In genomic region chr6:33029297-33030184, GRCh38 we compare ENCODE assay signal across 8 cellular contexts. TPM values are rescaled to one million over a fixed set of nuclear protein-coding genes. Genes with fewer than 3 reads are reported as not detected.
DNase-seq lines count a peak whose midpoint lies in the region; ATAC-seq, FAIRE-seq and TF ChIP-seq lines count a peak whose summit lies in the region.

No MANE protein-coding gene starts in this region.

- SMC1A ChIA-PET in GM12878 (lab: Charles Lee; ENCODE audit: uncharacterized antibody, unreplicated experiment), result interaction anchor here (0.6 to 10.7 kb wide), 15 partner anchors 8 to 85 kb away, joined by 3 to 176 read pairs (median 5); partner anchors contain the start of genes HLA-DMA, HLA-DPA1 and HLA-DPB1

- no peaks in the 10 kb centered on the region for H3K27me3 ChIP-seq in CD8-positive, alpha-beta T cell (ENCODE audit: insufficient read depth, low read length)
- no peaks in the 10 kb centered on the region for H3K27me3 ChIP-seq in GM12878 (replicated peaks in 1 of 2; ENCODE audit: control insufficient read depth in 2 of 2, insufficient read depth in 2 of 2, low read length in 1 of 2)
- no peaks in the 10 kb centered on the region for H3K27me3 ChIP-seq in muscle layer of duodenum (ENCODE audit: low read depth, low read length)
- H3K27me3 ChIP-seq in ovary, result no peaks in the 10 kb centered on the region
- H3K27me3 ChIP-seq in H7 (ENCODE audit: control insufficient read depth, insufficient read depth, low read length), result peaks cover 2% of the 10 kb centered on the region; the same call in 1 of the 2 replicates

- TF ChIP-seq CTCF in CD8-positive, alpha-beta T cell (IDR thresholded peaks at IDR 0.05), result no peak
- TF ChIP-seq CTCF in GM12878 (IDR thresholded peaks at IDR 0.05 in 2 of 3, conservative IDR thresholded peaks at IDR 0.05 in 1 of 3; ENCODE audit: control insufficient read depth in 2 of 3, extremely low read depth in 1 of 3, insufficient read depth in 1 of 3, low read depth in 3 of 3, low read length in 3 of 3) (peak in 2 of 3 experiments; percentile 4 to 22; a peak in 1 of 6 replicates), ovary (IDR thresholded peaks at IDR 0.05) (no peak)

- peak; percentile 31; the same call in 1 of the 2 replicates for TF ChIP-seq RAD21 in GM12878 (IDR thresholded peaks at IDR 0.05; ENCODE audit: insufficient read depth, low read depth, low read length)

- H3K4me3 Mint-ChIP-seq in CD8-positive, alpha-beta T cell, result no peak overlapping the region

- H3K4me1 Mint-ChIP-seq in CD8-positive, alpha-beta T cell (ENCODE audit: low read depth), result peaks cover 6% of the 10 kb centered on the region

- no peak for DNase-seq in CD8-positive, alpha-beta T cell
- DNase-seq in GM12878 (ENCODE audit: low read depth, low spot score) (peak; percentile 94), ovary (no peak), H7 (no peak), ecto neural progenitor cell (ENCODE audit: low spot score) (no peak)

- peaks cover 5% of the 10 kb centered on the region for H3K27me3 Mint-ChIP-seq in CD8-positive, alpha-beta T cell (ENCODE audit: low read depth)

- peaks cover 3% of the 10 kb centered on the region for H3K9me3 Mint-ChIP-seq in CD8-positive, alpha-beta T cell

- in situ Hi-C loops in GM12878 (cut with MboI), result no loop called here

- under 1% methylated on average over 7 of the region's 7 CpGs for WGBS in GM12878 (ENCODE audit: insufficient coverage, insufficient replicate concordance, low lambda C conversion rate, missing lambda C conversion rate)
- 45 to 52% (median 45%) methylated on average over 7 of the region's 7 CpGs for WGBS in ovary, 3 donors

- POLR2A ChIA-PET in CD8-positive, alpha-beta T cell (lab: Charles Lee), result no interaction called here
- POLR2A ChIA-PET in GM12878 (lab: Charles Lee), result interaction anchor here (0.5 to 10.2 kb wide), 30 partner anchors 7 to 837 kb away, joined by 3 to 330 read pairs (median 6); partner anchors contain the start of genes BRD2, GPSM3, HLA-DMA and HLA-DMB

- FAIRE-seq in GM12878 (lab: Jason Lieb, UNC), result peak; percentile 81

- peak; percentile 83 for TF ChIP-seq POLR2A in GM12878 (IDR thresholded peaks at IDR 0.05; ENCODE audit: low read depth, low read length)
- no peak for TF ChIP-seq POLR2A in ovary (IDR thresholded peaks at IDR 0.05)

- peak overlapping the region; percentile 93 for H3K9ac ChIP-seq in GM12878 (ENCODE audit: control insufficient read depth, insufficient read depth, low read length)

- H3K4me3 ChIP-seq in CD8-positive, alpha-beta T cell (ENCODE audit: low read depth, low read length), result no peak overlapping the region
- H3K4me3 ChIP-seq in GM12878 (peak overlapping the region; percentile 49), muscle layer of duodenum (ENCODE audit: low read depth in 1 of 2, low read length in 2 of 2) (no peak overlapping the region), ovary (no peak overlapping the region), H7 (ENCODE audit: insufficient read depth, low read depth, low read length) (no peak overlapping the region)

- H3K4me1 ChIP-seq in CD8-positive, alpha-beta T cell (ENCODE audit: insufficient read depth, low read length), result no peaks in the 10 kb centered on the region
- peaks cover 36% of the 10 kb centered on the region for H3K4me1 ChIP-seq in GM12878 (ENCODE audit: control insufficient read depth, insufficient read depth, low read length)
- H3K4me1 ChIP-seq in muscle layer of duodenum (ENCODE audit: control insufficient read depth in 1 of 2, insufficient read depth in 2 of 2, low read length in 2 of 2), result no peaks in the 10 kb centered on the region
- H3K4me1 ChIP-seq in ovary (ENCODE audit: insufficient read depth), result no peaks in the 10 kb centered on the region

- H2AFZ ChIP-seq in GM12878 (ENCODE audit: control insufficient read depth, low read depth, low read length), result peak overlapping the region; percentile 75

- H3K9me3 ChIP-seq in CD8-positive, alpha-beta T cell (ENCODE audit: low read length), result no peaks in the 10 kb centered on the region
- H3K9me3 ChIP-seq in GM12878 (replicated peaks; ENCODE audit: control insufficient read depth, insufficient read depth, low read length), result peaks cover 3% of the 10 kb centered on the region
- H3K9me3 ChIP-seq in muscle layer of duodenum (ENCODE audit: control insufficient read depth in 1 of 2, low read length in 2 of 2), result no peaks in the 10 kb centered on the region
- no peaks in the 10 kb centered on the region for H3K9me3 ChIP-seq in ovary

- no peaks in the 10 kb centered on the region for H3K79me2 ChIP-seq in GM12878 (ENCODE audit: control insufficient read depth, insufficient read depth, low read length)

- H3K4me2 ChIP-seq in GM12878 (ENCODE audit: control insufficient read depth, insufficient read depth), result peak overlapping the region; percentile 99

- H4K20me1 ChIP-seq in GM12878 (ENCODE audit: control insufficient read depth, insufficient read depth), result no peaks in the 10 kb centered on the region

- intact Hi-C loops in CD8-positive, alpha-beta T cell (cut with DNase I, micrococcal nuclease), result no loop called here
- intact Hi-C loops in GM12878 (cut with micrococcal nuclease; ENCODE audit: unreplicated experiment) (loop anchor here (2.0 kb wide), 1 partner anchor 59 kb away; no protein-coding TSS in a partner anchor), ovary (cut with DNase I) (no loop called here)

- TSS peak; percentile 96 for BruUV-seq in GM12878 (replicated peaks; lab: Mats Ljungman, UMichigan)

- ATAC-seq in CD8-positive, alpha-beta T cell, result peak; percentile 83
- ATAC-seq in GM19328 (IDR thresholded peaks at IDR 0.05; ENCODE audit: unreplicated experiment) (peak; percentile 58), HG03280 (IDR thresholded peaks at IDR 0.05; ENCODE audit: unreplicated experiment) (peak; percentile 71), GM12878 (peak; percentile 89)

- no peaks in the 10 kb centered on the region for H3K36me3 ChIP-seq in CD8-positive, alpha-beta T cell (ENCODE audit: insufficient read depth, low read length)
- H3K36me3 ChIP-seq in GM12878 (ENCODE audit: control insufficient read depth in 2 of 2, insufficient read depth in 2 of 2, low read length in 1 of 2) (no peaks in the 10 kb centered on the region), muscle layer of duodenum (ENCODE audit: control insufficient read depth in 1 of 2, insufficient read depth in 2 of 2, low read length in 2 of 2) (no peaks in the 10 kb centered on the region), ovary (no peaks in the 10 kb centered on the region), H7 (replicated peaks; ENCODE audit: control insufficient read depth, insufficient read depth, low read length) (no peaks in the 10 kb centered on the region)

- peak; percentile 86 to 88 for TF ChIP-seq EP300 in GM12878 (IDR thresholded peaks at IDR 0.05; ENCODE audit: borderline replicate concordance in 1 of 2, control insufficient read depth in 1 of 2, low read depth in 2 of 2, low read length in 2 of 2)
- TF ChIP-seq EP300 in ovary (IDR thresholded peaks at IDR 0.05), result no peak

- RAD21 ChIA-PET in GM12878 (lab: Charles Lee; ENCODE audit: unreplicated experiment), result interaction anchor here (0.5 to 10.1 kb wide), 21 partner anchors 13 to 754 kb away, joined by 3 to 172 read pairs (median 6); partner anchors contain the start of genes BRD2, HLA-DMA, HLA-DPA1 and HLA-DPB1

- CTCF ChIA-PET in CD8-positive, alpha-beta T cell (lab: Charles Lee), result interaction anchor here (1.0 to 2.1 kb wide), 4 partner anchors 10 to 45 kb away, joined by 3 to 9 read pairs (median 4); no protein-coding TSS in a partner anchor
- CTCF ChIA-PET in GM12878 (lab: Yijun Ruan, JAX), result interaction anchor here (0.7 to 10.4 kb wide), 16 partner anchors 12 to 219 kb away, joined by 3 to 165 read pairs (median 4); partner anchors contain the start of genes HLA-DMA, HLA-DOA, HLA-DPA1 and HLA-DPB1

- H3K27ac Mint-ChIP-seq in CD8-positive, alpha-beta T cell, result peak overlapping the region; percentile 81

- H3K27ac ChIP-seq in CD8-positive, alpha-beta T cell (ENCODE audit: low read depth, low read length), result no peak overlapping the region
- H3K27ac ChIP-seq in GM12878 (ENCODE audit: control insufficient read depth, insufficient read depth) (peak overlapping the region; percentile 100), muscle layer of duodenum (ENCODE audit: low read length) (peak overlapping the region; percentile 83), ovary (no peak overlapping the region)

- H3K36me3 Mint-ChIP-seq in CD8-positive, alpha-beta T cell, result no peaks in the 10 kb centered on the region

RNA-seq across cellular contexts. Expression of gene HLA-DOA, which starts 20.1 kb away (rescaled TPM):
- 10 to 100 TPM; 16.2 to 18.5 TPM for total RNA-seq in CD8-positive, alpha-beta T cell
- 47.7 and 47.9 TPM in 2 replicates for total RNA-seq in GM12878 (2013; cell fraction: nucleolus; rRNA removed)
- 99.2 and 108 TPM in 2 replicates for total RNA-seq in GM12878 (2014; rRNA removed)
- total RNA-seq in GM12878 (2014; rRNA removed; fragmentation: Illumina TruSeq; extraction: Trizol), result 64.6 and 69.1 TPM in 2 replicates
- total RNA-seq in GM12878 (2021), result 73.3 and 73.5 TPM in 2 replicates
- polyA plus RNA-seq in GM12878 (2011; ENCODE audit: low read depth), result 45.0 TPM
- 31.3 and 46.7 TPM in 2 replicates for polyA plus RNA-seq in GM12878 (2011; rRNA removed)
- polyA plus RNA-seq in GM12878 (2011; cell fraction: cytosol; rRNA removed), result 77.6 and 86.9 TPM in 2 replicates
- 77.0 and 89.9 TPM in 2 replicates for polyA plus RNA-seq in GM12878 (2011; cell fraction: nucleus; rRNA removed)
- polyA plus RNA-seq in GM12878 (2012), result 78.7 and 83.9 TPM in 2 replicates
- 69.9 and 79.3 TPM in 2 replicates for polyA plus RNA-seq in GM12878 (2014; fragmentation: Illumina TruSeq; extraction: Trizol)
- polyA plus RNA-seq in GM12878 (2014; fragmentation: Nextera tagmentation; extraction: Ambion mirVana), result 10 to 100 TPM in 1 of 2 experiments, 1 to 10 TPM in 1; 8.8 to 21.1 TPM
- polyA plus RNA-seq in GM12878 (2014; rRNA removed), result 99.8 and 104 TPM in 2 replicates
- polyA plus RNA-seq in GM12878 (2016; fragmentation: Nextera tagmentation; extraction: Ambion mirVana), result 10 to 100 TPM; 44.9 to 47.6 TPM
- polyA minus RNA-seq in GM12878 (2011; rRNA and poly(A)+ RNA removed), result 45.5 and 61.2 TPM in 2 replicates
- 40.4 and 47.3 TPM in 2 replicates for polyA minus RNA-seq in GM12878 (2011; cell fraction: cytosol; rRNA and poly(A)+ RNA removed)
- polyA minus RNA-seq in GM12878 (2011; cell fraction: nucleus; rRNA and poly(A)+ RNA removed), result 35.9 and 56.4 TPM in 2 replicates
- total RNA-seq in ovary, result 10 to 100 TPM in 1 of 7 donors, 1 to 10 TPM in 6; 1.1 to 17.3 (median 6.4) TPM
- polyA plus RNA-seq in ovary, result 10 to 100 TPM in 1 of 2 donors, 1 to 10 TPM in 1; 2.5 to 25.3 TPM
- 2.3 and 6.1 TPM in 2 replicates for total RNA-seq in H7 (2014; rRNA removed; shearing (Covaris generic))

RNA-seq across cellular contexts. Expression of gene HLA-DPA1, which starts 43.9 kb away (rescaled TPM):
- total RNA-seq in CD8-positive, alpha-beta T cell, result 10 to 100 TPM; 40.5 to 45.7 TPM
- 426 and 443 TPM in 2 replicates for total RNA-seq in GM12878 (2013; cell fraction: nucleolus; rRNA removed)
- 1,084 and 1,097 TPM in 2 replicates for total RNA-seq in GM12878 (2014; rRNA removed)
- total RNA-seq in GM12878 (2014; rRNA removed; fragmentation: Illumina TruSeq; extraction: Trizol), result 990 and 1,018 TPM in 2 replicates
- total RNA-seq in GM12878 (2021), result 707 and 749 TPM in 2 replicates
- polyA plus RNA-seq in GM12878 (2011; ENCODE audit: low read depth), result 802 TPM
- polyA plus RNA-seq in GM12878 (2011; rRNA removed), result 1,074 and 1,640 TPM in 2 replicates
- 1,290 and 1,476 TPM in 2 replicates for polyA plus RNA-seq in GM12878 (2011; cell fraction: cytosol; rRNA removed)
- 450 and 715 TPM in 2 replicates for polyA plus RNA-seq in GM12878 (2011; cell fraction: nucleus; rRNA removed)
- 953 and 1,333 TPM in 2 replicates for polyA plus RNA-seq in GM12878 (2012)
- 1,388 and 1,535 TPM in 2 replicates for polyA plus RNA-seq in GM12878 (2014; fragmentation: Illumina TruSeq; extraction: Trizol)
- 100 to 1,000 TPM; 508 to 665 TPM for polyA plus RNA-seq in GM12878 (2014; fragmentation: Nextera tagmentation; extraction: Ambion mirVana)
- polyA plus RNA-seq in GM12878 (2014; rRNA removed), result 952 and 1,003 TPM in 2 replicates
- polyA plus RNA-seq in GM12878 (2016; fragmentation: Nextera tagmentation; extraction: Ambion mirVana), result 100 to 1,000 TPM; 640 to 684 TPM
- polyA minus RNA-seq in GM12878 (2011; rRNA and poly(A)+ RNA removed), result 630 and 837 TPM in 2 replicates
- 250 and 316 TPM in 2 replicates for polyA minus RNA-seq in GM12878 (2011; cell fraction: cytosol; rRNA and poly(A)+ RNA removed)
- polyA minus RNA-seq in GM12878 (2011; cell fraction: nucleus; rRNA and poly(A)+ RNA removed), result 116 and 131 TPM in 2 replicates
- 10 to 100 TPM; 11.8 to 62.0 (median 46.8) TPM for total RNA-seq in ovary
- polyA plus RNA-seq in ovary, result 100 to 1,000 TPM in 1 of 2 donors, 10 to 100 TPM in 1; 26.7 to 304 TPM
- total RNA-seq in H7 (2014; rRNA removed; shearing (Covaris generic)), result 3.6 and 4.9 TPM in 2 replicates

RNA-seq across cellular contexts. Expression of gene HLA-DPB1, which starts 46.2 kb away (rescaled TPM):
- 10 to 100 TPM; 55.3 to 58.6 TPM for total RNA-seq in CD8-positive, alpha-beta T cell
- total RNA-seq in GM12878 (2013; cell fraction: nucleolus; rRNA removed), result 134 and 137 TPM in 2 replicates
- total RNA-seq in GM12878 (2014; rRNA removed), result 395 and 404 TPM in 2 replicates
- 285 and 287 TPM in 2 replicates for total RNA-seq in GM12878 (2014; rRNA removed; fragmentation: Illumina TruSeq; extraction: Trizol)
- total RNA-seq in GM12878 (2021), result 481 and 486 TPM in 2 replicates
- polyA plus RNA-seq in GM12878 (2011; ENCODE audit: low read depth), result 254 TPM
- polyA plus RNA-seq in GM12878 (2011; rRNA removed), result 292 and 430 TPM in 2 replicates
- polyA plus RNA-seq in GM12878 (2011; cell fraction: cytosol; rRNA removed), result 502 and 678 TPM in 2 replicates
- 323 and 407 TPM in 2 replicates for polyA plus RNA-seq in GM12878 (2011; cell fraction: nucleus; rRNA removed)
- polyA plus RNA-seq in GM12878 (2012), result 456 and 490 TPM in 2 replicates
- polyA plus RNA-seq in GM12878 (2014; fragmentation: Illumina TruSeq; extraction: Trizol), result 226 and 305 TPM in 2 replicates
- polyA plus RNA-seq in GM12878 (2014; fragmentation: Nextera tagmentation; extraction: Ambion mirVana), result 100 to 1,000 TPM; 101 to 177 TPM
- 675 and 740 TPM in 2 replicates for polyA plus RNA-seq in GM12878 (2014; rRNA removed)
- polyA plus RNA-seq in GM12878 (2016; fragmentation: Nextera tagmentation; extraction: Ambion mirVana), result 100 to 1,000 TPM; 346 to 359 TPM
- polyA minus RNA-seq in GM12878 (2011; rRNA and poly(A)+ RNA removed), result 225 and 371 TPM in 2 replicates
- 92.2 and 105 TPM in 2 replicates for polyA minus RNA-seq in GM12878 (2011; cell fraction: cytosol; rRNA and poly(A)+ RNA removed)
- 45.3 and 62.7 TPM in 2 replicates for polyA minus RNA-seq in GM12878 (2011; cell fraction: nucleus; rRNA and poly(A)+ RNA removed)
- total RNA-seq in ovary, result 10 to 100 TPM; 19.4 to 85.8 (median 44.7) TPM
- polyA plus RNA-seq in ovary, result 100 to 1,000 TPM in 1 of 2 donors, 10 to 100 TPM in 1; 39.5 to 120 TPM
- total RNA-seq in H7 (2014; rRNA removed; shearing (Covaris generic)), result 27.6 and 29.3 TPM in 2 replicates

Comparison
In these comparisons a context has a peak if more than half of its experiments do, and no peak if none do; other contexts are left out.
1. H3K27ac ChIP-seq: peak in GM12878 (single experiment) and muscle layer of duodenum (single experiment); none in CD8-positive, alpha-beta T cell (single experiment) and ovary (0 of 2).
2. CTCF ChIP-seq: peak in GM12878 (2 of 3); none in CD8-positive, alpha-beta T cell (single experiment) and ovary (0 of 3).
3. RNA of gene HLA-DPA1, which starts 43.9 kb away (total RNA-seq): 426 to 1,097 TPM in GM12878; 11.8 to 62.0 TPM in ovary, 40.5 to 45.7 TPM in CD8-positive, alpha-beta T cell and 3.6 to 4.9 TPM in H7; every median in the first group is over 4 times any median in the second.
4. Peak in every context shown above with its lines, with median percentiles within 50 percentile points of each other: ATAC-seq.